ENCODE assay signal across 20 cellular contexts in the genomic region with DNA sequence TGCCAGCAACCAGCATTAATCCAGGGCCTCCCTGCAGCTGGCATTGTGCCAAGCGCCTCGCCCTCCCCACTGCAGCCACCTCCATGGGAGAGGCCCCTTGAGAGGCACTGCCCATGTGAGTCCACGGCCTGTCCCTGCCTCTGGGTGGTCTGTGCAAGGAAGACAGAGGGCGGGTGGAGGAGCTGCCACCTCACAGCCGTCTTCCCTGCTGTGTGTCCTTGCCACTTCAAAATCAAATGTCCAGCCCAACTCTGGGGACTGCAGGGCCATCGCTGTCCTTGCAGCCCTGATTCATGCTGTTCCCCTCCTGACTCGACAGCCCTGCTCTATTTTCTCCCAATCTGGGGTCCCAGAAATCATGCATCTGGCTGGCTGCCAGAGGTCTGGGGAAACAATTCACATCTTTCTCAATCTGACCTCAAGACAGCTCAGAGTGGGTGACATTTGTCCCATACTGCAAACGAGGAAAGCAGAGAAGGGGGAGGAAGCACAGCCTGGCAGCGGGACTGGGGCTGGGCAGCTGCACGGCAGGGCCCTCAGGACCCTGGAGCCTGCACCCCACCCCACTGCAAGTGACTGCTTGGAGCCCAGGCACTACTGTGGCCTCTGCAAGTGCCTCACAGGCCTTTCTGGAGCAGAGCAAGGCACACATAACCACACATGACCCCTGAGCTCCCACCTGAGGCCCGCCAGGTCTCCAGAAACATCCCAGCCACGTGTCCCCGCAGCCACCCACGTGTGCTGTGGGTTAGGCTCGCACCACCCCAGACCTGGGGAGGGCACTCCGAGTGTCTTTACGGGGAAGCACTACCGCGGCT. TPM values are rescaled to one million over a fixed set of nuclear protein-coding genes. Genes with fewer than 3 reads are reported as not detected.
DNase-seq lines count a peak whose midpoint lies in the region; ATAC-seq, FAIRE-seq and TF ChIP-seq lines count a peak whose summit lies in the region.
"Had no signal": no experiment of that assay in that cellular context is flagged by ENCODE, and none has a peak within 500 bp of the region (broad histone marks: within the 10 kb centered on the region; RNA-seq: fewer than 3 reads in every experiment).

No MANE protein-coding gene starts in this region.

- peaks cover 20% of the 10 kb centered on the region for H3K9me3 ChIP-seq in left ventricle myocardium inferior (replicated peaks)
- no peaks in the 10 kb centered on the region for H3K9me3 ChIP-seq in K562 (replicated peaks; ENCODE audit: control insufficient read depth, insufficient read depth, low read depth, low read length)
- H3K9me3 ChIP-seq in HepG2 (ENCODE audit: low read length), result no peaks in the 10 kb centered on the region
- H3K9me3 ChIP-seq in aorta (ENCODE audit: control insufficient read depth, low read length), result no peaks in the 10 kb centered on the region
- no peaks in the 10 kb centered on the region for H3K9me3 ChIP-seq in smooth muscle cell (replicated peaks; ENCODE audit: low read depth)
- H3K9me3 ChIP-seq: prostate gland had no signal

- H3K4me2 ChIP-seq in K562 (ENCODE audit: insufficient read depth, low read length) (no peak overlapping the region), HepG2 (ENCODE audit: low read depth, low read length) (no peak overlapping the region), smooth muscle cell (no peak overlapping the region)

- CTCF ChIA-PET in K562 (lab: Yijun Ruan, JAX; ENCODE audit: low intra/inter-chr PET ratio), result no interaction called here
- CTCF ChIA-PET in HepG2 (lab: Yijun Ruan, JAX; ENCODE audit: low intra/inter-chr PET ratio, low total read pairs), result no interaction called here

- peaks cover 86% of the 10 kb centered on the region for H3K36me3 ChIP-seq in left ventricle myocardium inferior
- H3K36me3 ChIP-seq in K562 (ENCODE audit: control insufficient read depth, insufficient read depth, low read length), result peaks cover 26% of the 10 kb centered on the region; the same call in 1 of the 3 replicates
- peaks cover 31 to 54% of the 10 kb centered on the region in 2 experiments; a peak in 4 of 5 replicates for H3K36me3 ChIP-seq in HepG2 (replicated peaks in 1 of 2; ENCODE audit: control insufficient read depth in 1 of 2, insufficient read depth in 2 of 2, low read length in 2 of 2)
- H3K36me3 ChIP-seq in aorta (ENCODE audit: control insufficient read depth in 1 of 2, insufficient read depth in 2 of 2, low read length in 1 of 2), result peaks cover 2 to 4% of the 10 kb centered on the region in 2 donors
- H3K36me3 ChIP-seq in smooth muscle cell (ENCODE audit: low read depth), result peaks cover 3% of the 10 kb centered on the region

- H3K27me3 ChIP-seq in left ventricle myocardium inferior (ENCODE audit: low read depth) (no peaks in the 10 kb centered on the region), K562 (ENCODE audit: control insufficient read depth in 2 of 2, insufficient read depth in 2 of 2, low read length in 2 of 2) (no peaks in the 10 kb centered on the region), HepG2 (ENCODE audit: control insufficient read depth in 1 of 2, insufficient read depth in 2 of 2, low read length in 2 of 2) (no peaks in the 10 kb centered on the region), aorta (ENCODE audit: control insufficient read depth in 1 of 2, insufficient read depth in 2 of 2, low read length in 1 of 2) (no peaks in the 10 kb centered on the region), smooth muscle cell (ENCODE audit: low read depth) (no peaks in the 10 kb centered on the region)

- H2AFZ ChIP-seq in K562 (ENCODE audit: low read depth, low read length) (no peak overlapping the region), HepG2 (ENCODE audit: low read length) (no peak overlapping the region), smooth muscle cell (ENCODE audit: low read depth) (no peak overlapping the region)

- no peaks in the 10 kb centered on the region for H3F3A ChIP-seq in smooth muscle cell (ENCODE audit: low read depth)

- no peak for TF ChIP-seq CTCF in left ventricle myocardium inferior (IDR thresholded peaks at IDR 0.05; ENCODE audit: borderline replicate concordance)
- no peak for TF ChIP-seq CTCF in K562 (IDR thresholded peaks at IDR 0.05 in 2 of 3, conservative IDR thresholded peaks at IDR 0.05 in 1 of 3; ENCODE audit: insufficient read depth in 2 of 3, low read depth in 1 of 3, low read length in 3 of 3)
- no peak for TF ChIP-seq CTCF in HepG2 (CRISPR knock-in tag; IDR thresholded peaks at IDR 0.05)
- no peak for TF ChIP-seq CTCF in smooth muscle cell (IDR thresholded peaks at IDR 0.05; ENCODE audit: borderline replicate concordance, insufficient read depth, poor library complexity, severe bottlenecking)

- H3K4me3 ChIP-seq in left ventricle myocardium inferior, result no peak overlapping the region
- H3K4me3 ChIP-seq in K562, result no peak overlapping the region
- no peak overlapping the region for H3K4me3 ChIP-seq in HepG2 (replicated peaks in 1 of 3; ENCODE audit: insufficient read depth in 1 of 3, low read depth in 2 of 3, low read length in 3 of 3)
- H3K4me3 ChIP-seq in aorta (ENCODE audit: low read length in 2 of 2), result no peak overlapping the region
- no peak overlapping the region for H3K4me3 ChIP-seq in smooth muscle cell
- H3K4me3 ChIP-seq: prostate gland had no signal

- 80% methylated on average over 14 of the region's 19 CpGs for WGBS in K562 (ENCODE audit: insufficient coverage, low coverage, missing lambda C conversion rate)
- 90% methylated on average over 6 of the region's 19 CpGs for WGBS in HepG2 (ENCODE audit: low lambda C conversion rate)
- WGBS in aorta, 2 donors, result 76 to 77% methylated on average over 19 of the region's 19 CpGs
- WGBS in smooth muscle cell (ENCODE audit: low lambda C conversion rate), result 94% methylated on average over 19 of the region's 19 CpGs

- H4K20me1 ChIP-seq in K562 (replicated peaks; ENCODE audit: control insufficient read depth, insufficient read depth, low read length) (no peaks in the 10 kb centered on the region), HepG2 (ENCODE audit: insufficient read depth, low read length) (no peaks in the 10 kb centered on the region), smooth muscle cell (ENCODE audit: low read depth) (peaks cover 26% of the 10 kb centered on the region)

- TF ChIP-seq RAD21 in K562 (CRISPR knock-in tag; conservative IDR thresholded peaks at IDR 0.05 in 1 of 2, IDR thresholded peaks at IDR 0.05 in 1 of 2), result no peak
- no peak for TF ChIP-seq RAD21 in HepG2 (CRISPR knock-in tag; IDR thresholded peaks at IDR 0.05)

- POLR2A ChIA-PET in K562 (lab: Yijun Ruan, JAX), result interaction anchor here (0.7 kb wide), 1 partner anchor 584 kb away, joined by 3 read pairs; no protein-coding TSS in a partner anchor
- POLR2A ChIA-PET in HepG2 (lab: Yijun Ruan, JAX), result no interaction called here

- no peak overlapping the region for H3K27ac ChIP-seq in left ventricle myocardium inferior (replicated peaks)
- no peak overlapping the region for H3K27ac ChIP-seq in K562 (ENCODE audit: extremely low read depth, low read depth, low read length)
- no peak overlapping the region for H3K27ac ChIP-seq in HepG2 (ENCODE audit: extremely low read length, insufficient read depth, low read length)
- H3K27ac ChIP-seq in aorta (ENCODE audit: low read depth in 1 of 2, low read length in 2 of 2), result no peak overlapping the region
- no peak overlapping the region for H3K27ac ChIP-seq in smooth muscle cell (ENCODE audit: low read depth)
- H3K27ac ChIP-seq: prostate gland had no signal

- peak; percentile 41 for DNase-seq in Right ventricle myocardium inferior (ENCODE audit: missing footprints)
- no peak for DNase-seq in left ventricle myocardium inferior
- no peak for DNase-seq in K562 (ENCODE audit: extremely low read depth in 1 of 4, low spot score in 3 of 4)
- no peak for DNase-seq in HepG2 (ENCODE audit: low spot score)
- DNase-seq in aorta, result peak; percentile 40 to 74
- no peak for DNase-seq in activated naive CD4-positive, alpha-beta T cell (lab: John Stamatoyannopoulos, UW)
- DNase-seq in smooth muscle cell (lab: John Stamatoyannopoulos, UW; ENCODE audit: unreplicated experiment), result no peak
- DNase-seq: 8988T; activated CD4-positive, alpha-beta memory T cell treated with anti-CD3 and anti-CD28 coated beads, Interleukin-2, amount 10 ng/mL, durations not matched to agents 7 days and 5 days; activated CD4-positive, CD25-positive, alpha-beta regulatory T cell; activated gamma-delta T cell; NCI-H1417 treated with DMSO at 0.1 percent for 48 hours; NCI-H524; stimulated activated CD4-positive, alpha-beta T cell treated with anti-CD3 and anti-CD28 coated beads, Interleukin-4, amount 100 ng/mL, for 1 hour; stimulated activated naive CD4-positive, alpha-beta T cell treated with Interleukin-2 at 50 U/mL for 16 hours; SW 1271 had no signal

- H3K4me1 ChIP-seq in left ventricle myocardium inferior (peaks cover 12% of the 10 kb centered on the region), K562 (replicated peaks in 1 of 2; ENCODE audit: control insufficient read depth in 2 of 2, insufficient read depth in 2 of 2, low read length in 2 of 2) (peaks cover 0 to 21% of the 10 kb centered on the region in 2 experiments; a peak in 2 of 5 replicates), HepG2 (ENCODE audit: insufficient read depth, low read length) (peaks cover 14% of the 10 kb centered on the region), aorta (ENCODE audit: control insufficient read depth in 1 of 2, insufficient read depth in 2 of 2, low read length in 2 of 2) (no peaks in the 10 kb centered on the region), smooth muscle cell (ENCODE audit: low read depth) (no peaks in the 10 kb centered on the region)
- H3K4me1 ChIP-seq: prostate gland had no signal

- TF ChIP-seq EP300 in K562 (IDR thresholded peaks at IDR 0.05; ENCODE audit: low read length), result no peak
- no peak for TF ChIP-seq EP300 in HepG2 (IDR thresholded peaks at IDR 0.05; ENCODE audit: low read depth in 2 of 2, low read length in 2 of 2)
- TF ChIP-seq EP300 in HepG2 (CRISPR knock-in tag; IDR thresholded peaks at IDR 0.05; ENCODE audit: borderline replicate concordance), result no peak

- no peaks in the 10 kb centered on the region for H3K79me2 ChIP-seq in K562 (ENCODE audit: control insufficient read depth, insufficient read depth, low read length)
- H3K79me2 ChIP-seq in HepG2 (ENCODE audit: insufficient read depth, low read length), result no peaks in the 10 kb centered on the region
- H3K79me2 ChIP-seq in smooth muscle cell (ENCODE audit: low read depth), result no peaks in the 10 kb centered on the region

- TF ChIP-seq POLR2A in K562 (conservative IDR thresholded peaks at IDR 0.05) (no peak), HepG2 (IDR thresholded peaks at IDR 0.05; ENCODE audit: insufficient read depth in 1 of 2, low read depth in 2 of 2, low read length in 2 of 2) (no peak)

- intact Hi-C loops in Right ventricle myocardium inferior (cut with DNase I) (no loop called here), left ventricle myocardium inferior (cut with micrococcal nuclease) (no loop called here), K562 (cut with micrococcal nuclease) (no loop called here), HepG2 (cut with micrococcal nuclease; ENCODE audit: unreplicated experiment) (no loop called here), aorta (cut with DNase I) (no loop called here)

- H3K9ac ChIP-seq in K562 (ENCODE audit: insufficient read depth in 1 of 2, low read depth in 2 of 2, low read length in 2 of 2) (no peak overlapping the region), HepG2 (ENCODE audit: insufficient read depth, low read depth, low read length) (no peak overlapping the region), smooth muscle cell (ENCODE audit: low read depth) (no peak overlapping the region)

- H3K9me1 ChIP-seq in K562 (ENCODE audit: control insufficient read depth, insufficient read depth, low read length), result no peaks in the 10 kb centered on the region

- in situ Hi-C loops in K562 (cut with MboI) (no loop called here), HepG2 (cut with HindIII; ENCODE audit: extremely low pct_ligation_motif_present, low pct_unique_long_range_greater_than_20kb) (no loop called here)

- FAIRE-seq in K562 (lab: Jason Lieb, UNC), result no peak
- no peak for FAIRE-seq in HepG2 (lab: Jason Lieb, UNC)

- no TSS peak for BruUV-seq in K562 (replicated peaks; lab: Mats Ljungman, UMichigan)
- BruUV-seq in HepG2 (replicated peaks; lab: Mats Ljungman, UMichigan), result no TSS peak

- ATAC-seq in Right ventricle myocardium inferior (peak; percentile 32), K562 (no peak), HepG2 (no peak), aorta (ENCODE audit: low FRiP score) (no peak), HG03097 (IDR thresholded peaks at IDR 0.05; ENCODE audit: low FRiP score, unreplicated experiment) (no peak)
- ATAC-seq: HCT116, left lobe of liver had no signal

RNA-seq across cellular contexts. Expression of gene BRD3OS, which starts 15.8 kb away (rescaled TPM):
- total RNA-seq in Right ventricle myocardium inferior (6.2 TPM), left ventricle myocardium inferior (5.7 TPM), K562 (2014; rRNA removed) (7.5 and 10.3 TPM in 2 replicates), K562 (2014; rRNA removed; fragmentation: Illumina TruSeq; extraction: Trizol) (4.8 and 4.9 TPM in 2 replicates), K562 (2015; rRNA removed; fragmentation: Illumina TruSeq; extraction: Trizol) (3.1 and 3.4 TPM in 2 replicates), K562 (2021) (8.7 and 9.2 TPM in 2 replicates), HepG2 (2016; rRNA removed; fragmentation: Illumina TruSeq; extraction: Trizol) (4.9 and 5.0 TPM in 2 replicates), aorta (10 to 100 TPM in 1 of 2 donors, 1 to 10 TPM in 1; 8.3 to 17.3 TPM), smooth muscle cell (10.9 and 16.1 TPM in 2 replicates)
- 5.2 and 12.0 TPM in 2 replicates for total RNA-seq in K562 (2011; cell fraction: chromatin; rRNA removed; ENCODE audit: low replicate concordance)
- total RNA-seq in K562 (2011; cell fraction: nucleolus; rRNA removed), result 5.4 and 7.3 TPM in 2 replicates
- total RNA-seq in K562 (2011; cell fraction: nucleoplasm; rRNA removed), result 7.1 and 8.9 TPM in 2 replicates
- polyA plus RNA-seq in K562 (2011; rRNA removed) (4.1 and 5.9 TPM in 2 replicates), K562 (2014; fragmentation: Illumina TruSeq; extraction: Trizol) (7.9 and 8.6 TPM in 2 replicates), K562 (2014; fragmentation: Nextera tagmentation; extraction: Ambion mirVana) (1 to 10 TPM; 1.1 to 1.7 TPM), K562 (2014; rRNA removed) (6.4 and 10.3 TPM in 2 replicates), HepG2 (2011; rRNA removed) (3.9 and 5.7 TPM in 2 replicates), aorta (10 to 100 TPM in 1 of 2 donors, 1 to 10 TPM in 1; 5.8 to 13.8 TPM), smooth muscle cell (16.0 and 17.8 TPM in 2 replicates)
- 4.6 and 5.2 TPM in 2 replicates for polyA plus RNA-seq in K562 (2011; cell fraction: cytosol; rRNA removed)
- polyA plus RNA-seq in K562 (2011; cell fraction: nucleus; rRNA removed), result 4.3 and 6.5 TPM in 2 replicates
- polyA plus RNA-seq in K562 (2012), result 5.6 and 8.1 TPM in 2 replicates
- polyA minus RNA-seq in K562 (2011; rRNA and poly(A)+ RNA removed), result 2.5 and 3.2 TPM in 2 replicates
- polyA minus RNA-seq in K562 (2011; cell fraction: cytosol; rRNA and poly(A)+ RNA removed), result 4.4 and 7.0 TPM in 2 replicates
- polyA minus RNA-seq in K562 (2011; cell fraction: nucleus; rRNA and poly(A)+ RNA removed), result 4.0 and 4.4 TPM in 2 replicates
- total RNA-seq in HepG2 (2016; cell fraction: cytosol; rRNA removed; fragmentation: Illumina TruSeq; extraction: Trizol; ENCODE audit: low read depth), result 2.6 and 4.1 TPM in 2 replicates
- 4.9 and 5.5 TPM in 2 replicates for total RNA-seq in HepG2 (2016; cell fraction: insoluble cytoplasmic fraction; rRNA removed; fragmentation: Illumina TruSeq; extraction: Trizol)
- total RNA-seq in HepG2 (2016; cell fraction: membrane; rRNA removed; fragmentation: Illumina TruSeq; extraction: Trizol), result 10.3 and 11.9 TPM in 2 replicates
- 3.1 and 4.3 TPM in 2 replicates for total RNA-seq in HepG2 (2016; cell fraction: nucleus; rRNA removed; fragmentation: Illumina TruSeq; extraction: Trizol)
- 3.3 and 4.0 TPM in 2 replicates for polyA plus RNA-seq in HepG2 (2011; cell fraction: cytosol; rRNA removed)
- 3.3 and 3.7 TPM in 2 replicates for polyA plus RNA-seq in HepG2 (2011; cell fraction: nucleus; rRNA removed)
- 2.3 and 2.6 TPM in 2 replicates for polyA plus RNA-seq in HepG2 (2012)
- polyA plus RNA-seq in HepG2 (2016; cell fraction: cytosol; fragmentation: Illumina TruSeq; extraction: Trizol; ENCODE audit: low read depth), result 4.5 and 6.0 TPM in 2 replicates
- 5.4 and 5.8 TPM in 2 replicates for polyA plus RNA-seq in HepG2 (2016; cell fraction: insoluble cytoplasmic fraction; fragmentation: Illumina TruSeq; extraction: Trizol; ENCODE audit: low read depth)
- 8.8 and 10.1 TPM in 2 replicates for polyA plus RNA-seq in HepG2 (2016; cell fraction: membrane; fragmentation: Illumina TruSeq; extraction: Trizol; ENCODE audit: low read depth)
- 4.3 and 5.4 TPM in 2 replicates for polyA plus RNA-seq in HepG2 (2016; cell fraction: nucleus; fragmentation: Illumina TruSeq; extraction: Trizol; ENCODE audit: insufficient read depth, low read depth)
- polyA minus RNA-seq in HepG2 (2011; rRNA and poly(A)+ RNA removed; ENCODE audit: low replicate concordance), result 5.6 and 12.7 TPM in 2 replicates
- 2.5 and 3.1 TPM in 2 replicates for polyA minus RNA-seq in HepG2 (2011; cell fraction: cytosol; rRNA and poly(A)+ RNA removed)
- polyA minus RNA-seq in HepG2 (2011; cell fraction: nucleus; rRNA and poly(A)+ RNA removed), result 1.5 and 2.1 TPM in 2 replicates

RNA-seq across cellular contexts. Expression of gene BRD3, which starts 26.8 kb away (rescaled TPM):
- 31.6 TPM for total RNA-seq in Right ventricle myocardium inferior
- 24.7 TPM for total RNA-seq in left ventricle myocardium inferior
- total RNA-seq in K562 (2011; cell fraction: chromatin; rRNA removed; ENCODE audit: low replicate concordance), result 18.5 and 32.2 TPM in 2 replicates
- total RNA-seq in K562 (2011; cell fraction: nucleolus; rRNA removed), result 19.6 and 19.7 TPM in 2 replicates
- 11.3 and 13.2 TPM in 2 replicates for total RNA-seq in K562 (2011; cell fraction: nucleoplasm; rRNA removed)
- total RNA-seq in K562 (2014; rRNA removed), result 10.9 and 13.4 TPM in 2 replicates
- total RNA-seq in K562 (2014; rRNA removed; fragmentation: Illumina TruSeq; extraction: Trizol), result 2.8 and 3.5 TPM in 2 replicates
- 4.2 and 5.9 TPM in 2 replicates for total RNA-seq in K562 (2015; rRNA removed; fragmentation: Illumina TruSeq; extraction: Trizol)
- total RNA-seq in K562 (2021), result 37.1 and 38.1 TPM in 2 replicates
- 4.0 and 4.9 TPM in 2 replicates for polyA plus RNA-seq in K562 (2011; rRNA removed)
- polyA plus RNA-seq in K562 (2011; cell fraction: cytosol; rRNA removed), result 3.6 and 8.4 TPM in 2 replicates
- polyA plus RNA-seq in K562 (2011; cell fraction: nucleus; rRNA removed), result 9.8 and 12.8 TPM in 2 replicates
- polyA plus RNA-seq in K562 (2012), result 13.7 and 16.2 TPM in 2 replicates
- polyA plus RNA-seq in K562 (2014; fragmentation: Illumina TruSeq; extraction: Trizol), result 7.1 and 11.4 TPM in 2 replicates
- 1 to 10 TPM in 1 of 2 experiments, under 1 TPM in 1; 0.82 to 3.1 TPM for polyA plus RNA-seq in K562 (2014; fragmentation: Nextera tagmentation; extraction: Ambion mirVana)
- 8.5 and 8.8 TPM in 2 replicates for polyA plus RNA-seq in K562 (2014; rRNA removed)
- polyA minus RNA-seq in K562 (2011; rRNA and poly(A)+ RNA removed), result 5.2 and 5.5 TPM in 2 replicates
- polyA minus RNA-seq in K562 (2011; cell fraction: cytosol; rRNA and poly(A)+ RNA removed), result 22.5 and 23.8 TPM in 2 replicates
- polyA minus RNA-seq in K562 (2011; cell fraction: nucleus; rRNA and poly(A)+ RNA removed), result 8.8 and 10.9 TPM in 2 replicates
- 5.9 and 11.2 TPM in 2 replicates for total RNA-seq in HepG2 (2016; rRNA removed; fragmentation: Illumina TruSeq; extraction: Trizol)
- 1.2 TPM in 2 replicates for total RNA-seq in HepG2 (2016; cell fraction: cytosol; rRNA removed; fragmentation: Illumina TruSeq; extraction: Trizol; ENCODE audit: low read depth)
- total RNA-seq in HepG2 (2016; cell fraction: insoluble cytoplasmic fraction; rRNA removed; fragmentation: Illumina TruSeq; extraction: Trizol), result 7.7 and 8.4 TPM in 2 replicates
- 4.3 and 4.8 TPM in 2 replicates for total RNA-seq in HepG2 (2016; cell fraction: membrane; rRNA removed; fragmentation: Illumina TruSeq; extraction: Trizol)
- 8.6 and 9.0 TPM in 2 replicates for total RNA-seq in HepG2 (2016; cell fraction: nucleus; rRNA removed; fragmentation: Illumina TruSeq; extraction: Trizol)
- 12.8 and 12.9 TPM in 2 replicates for polyA plus RNA-seq in HepG2 (2011; rRNA removed)
- 7.3 and 8.3 TPM in 2 replicates for polyA plus RNA-seq in HepG2 (2011; cell fraction: cytosol; rRNA removed)
- polyA plus RNA-seq in HepG2 (2011; cell fraction: nucleus; rRNA removed), result 33.7 and 42.3 TPM in 2 replicates
- 22.7 and 27.4 TPM in 2 replicates for polyA plus RNA-seq in HepG2 (2012)
- polyA plus RNA-seq in HepG2 (2016; cell fraction: cytosol; fragmentation: Illumina TruSeq; extraction: Trizol; ENCODE audit: low read depth), result 1.8 and 2.3 TPM in 2 replicates
- polyA plus RNA-seq in HepG2 (2016; cell fraction: insoluble cytoplasmic fraction; fragmentation: Illumina TruSeq; extraction: Trizol; ENCODE audit: low read depth), result 12.6 and 17.1 TPM in 2 replicates
- polyA plus RNA-seq in HepG2 (2016; cell fraction: membrane; fragmentation: Illumina TruSeq; extraction: Trizol; ENCODE audit: low read depth), result 4.3 and 4.6 TPM in 2 replicates
- polyA plus RNA-seq in HepG2 (2016; cell fraction: nucleus; fragmentation: Illumina TruSeq; extraction: Trizol; ENCODE audit: insufficient read depth, low read depth), result 21.2 and 21.4 TPM in 2 replicates
- polyA minus RNA-seq in HepG2 (2011; rRNA and poly(A)+ RNA removed; ENCODE audit: low replicate concordance), result 15.0 and 25.5 TPM in 2 replicates
- 23.5 and 27.0 TPM in 2 replicates for polyA minus RNA-seq in HepG2 (2011; cell fraction: cytosol; rRNA and poly(A)+ RNA removed)
- 13.3 and 16.8 TPM in 2 replicates for polyA minus RNA-seq in HepG2 (2011; cell fraction: nucleus; rRNA and poly(A)+ RNA removed)
- total RNA-seq in aorta, result 10 to 100 TPM; 24.4 to 38.0 TPM
- polyA plus RNA-seq in aorta, result 10 to 100 TPM in 1 of 2 donors, 1 to 10 TPM in 1; 6.6 to 14.5 TPM
- total RNA-seq in smooth muscle cell, result 6.8 and 9.2 TPM in 2 replicates
- 28.8 and 34.1 TPM in 2 replicates for polyA plus RNA-seq in smooth muscle cell

RNA-seq across cellular contexts. Expression of gene VAV2, which starts 48.9 kb away (rescaled TPM):
- total RNA-seq in Right ventricle myocardium inferior (7.6 TPM), left ventricle myocardium inferior (4.1 TPM), K562 (2014; rRNA removed) (1.0 and 1.5 TPM in 2 replicates), K562 (2014; rRNA removed; fragmentation: Illumina TruSeq; extraction: Trizol) (0.76 and 1.3 TPM in 2 replicates), K562 (2015; rRNA removed; fragmentation: Illumina TruSeq; extraction: Trizol) (0.91 and 0.94 TPM in 2 replicates), K562 (2021) (2.7 and 3.0 TPM in 2 replicates), HepG2 (2016; rRNA removed; fragmentation: Illumina TruSeq; extraction: Trizol) (21.2 and 22.5 TPM in 2 replicates), aorta (10 to 100 TPM; 12.0 to 25.4 TPM), smooth muscle cell (26.2 and 27.4 TPM in 2 replicates)
- 4.0 and 7.9 TPM in 2 replicates for total RNA-seq in K562 (2011; cell fraction: chromatin; rRNA removed; ENCODE audit: low replicate concordance)
- total RNA-seq in K562 (2011; cell fraction: nucleolus; rRNA removed), result 2.4 and 2.5 TPM in 2 replicates
- 1.8 and 4.4 TPM in 2 replicates for total RNA-seq in K562 (2011; cell fraction: nucleoplasm; rRNA removed)
- polyA plus RNA-seq in K562 (2011; rRNA removed) (0.79 and 1.0 TPM in 2 replicates), K562 (2014; fragmentation: Illumina TruSeq; extraction: Trizol) (1.5 and 1.7 TPM in 2 replicates), K562 (2014; fragmentation: Nextera tagmentation; extraction: Ambion mirVana) (under 1 TPM in 1 of 2 experiments, not detected in 1; 0.01 TPM), K562 (2014; rRNA removed) (1.2 and 1.5 TPM in 2 replicates), HepG2 (2011; rRNA removed) (22.9 and 32.7 TPM in 2 replicates), aorta (10 to 100 TPM in 1 of 2 donors, 1 to 10 TPM in 1; 9.0 to 11.6 TPM), smooth muscle cell (35.3 and 59.4 TPM in 2 replicates)
- polyA plus RNA-seq in K562 (2011; cell fraction: cytosol; rRNA removed), result 0.77 and 1.4 TPM in 2 replicates
- 1.4 and 2.5 TPM in 2 replicates for polyA plus RNA-seq in K562 (2011; cell fraction: nucleus; rRNA removed)
- 0.75 and 1.2 TPM in 2 replicates for polyA plus RNA-seq in K562 (2012)
- polyA minus RNA-seq in K562 (2011; rRNA and poly(A)+ RNA removed), result 1.5 and 1.9 TPM in 2 replicates
- polyA minus RNA-seq in K562 (2011; cell fraction: cytosol; rRNA and poly(A)+ RNA removed), result 1.8 and 2.1 TPM in 2 replicates
- 1.4 and 1.9 TPM in 2 replicates for polyA minus RNA-seq in K562 (2011; cell fraction: nucleus; rRNA and poly(A)+ RNA removed)
- total RNA-seq in HepG2 (2016; cell fraction: cytosol; rRNA removed; fragmentation: Illumina TruSeq; extraction: Trizol; ENCODE audit: low read depth), result 11.6 and 15.3 TPM in 2 replicates
- total RNA-seq in HepG2 (2016; cell fraction: insoluble cytoplasmic fraction; rRNA removed; fragmentation: Illumina TruSeq; extraction: Trizol), result 17.5 and 22.6 TPM in 2 replicates
- total RNA-seq in HepG2 (2016; cell fraction: membrane; rRNA removed; fragmentation: Illumina TruSeq; extraction: Trizol), result 15.0 and 15.8 TPM in 2 replicates
- 24.8 and 26.3 TPM in 2 replicates for total RNA-seq in HepG2 (2016; cell fraction: nucleus; rRNA removed; fragmentation: Illumina TruSeq; extraction: Trizol)
- 23.2 and 24.2 TPM in 2 replicates for polyA plus RNA-seq in HepG2 (2011; cell fraction: cytosol; rRNA removed)
- 70.9 and 79.3 TPM in 2 replicates for polyA plus RNA-seq in HepG2 (2011; cell fraction: nucleus; rRNA removed)
- polyA plus RNA-seq in HepG2 (2012), result 34.9 and 35.5 TPM in 2 replicates
- polyA plus RNA-seq in HepG2 (2016; cell fraction: cytosol; fragmentation: Illumina TruSeq; extraction: Trizol; ENCODE audit: low read depth), result 2.1 and 2.5 TPM in 2 replicates
- polyA plus RNA-seq in HepG2 (2016; cell fraction: insoluble cytoplasmic fraction; fragmentation: Illumina TruSeq; extraction: Trizol; ENCODE audit: low read depth), result 21.5 and 26.8 TPM in 2 replicates
- polyA plus RNA-seq in HepG2 (2016; cell fraction: membrane; fragmentation: Illumina TruSeq; extraction: Trizol; ENCODE audit: low read depth), result 8.7 and 9.2 TPM in 2 replicates
- 61.9 and 62.3 TPM in 2 replicates for polyA plus RNA-seq in HepG2 (2016; cell fraction: nucleus; fragmentation: Illumina TruSeq; extraction: Trizol; ENCODE audit: insufficient read depth, low read depth)
- polyA minus RNA-seq in HepG2 (2011; rRNA and poly(A)+ RNA removed; ENCODE audit: low replicate concordance), result 37.6 and 51.8 TPM in 2 replicates
- polyA minus RNA-seq in HepG2 (2011; cell fraction: cytosol; rRNA and poly(A)+ RNA removed), result 33.6 and 35.2 TPM in 2 replicates
- 32.7 and 34.4 TPM in 2 replicates for polyA minus RNA-seq in HepG2 (2011; cell fraction: nucleus; rRNA and poly(A)+ RNA removed)

Comparison
In these comparisons a context has a peak if more than half of its experiments do, and no peak if none do; other contexts are left out.
1. DNase-seq: peak in Right ventricle myocardium inferior (single experiment) and aorta (2 of 2); none in left ventricle myocardium inferior (single experiment), K562 (0 of 4), HepG2 (single experiment), activated naive CD4-positive, alpha-beta T cell (0 of 4) and smooth muscle cell (single experiment).